In genomic region chr15:45022871-45023658, GRCh38 we compare ENCODE assay signal across 8 cellular contexts. TPM values are rescaled to one million over a fixed set of nuclear protein-coding genes. Genes with fewer than 3 reads are reported as not detected.
DNase-seq lines count a peak whose midpoint lies in the region; ATAC-seq and TF ChIP-seq lines count a peak whose summit lies in the region.

TSS of gene SORD (plus strand) at chr15:45023195. CDS start at chr15:45023284, 89 bp downstream.

- H3K27ac Mint-ChIP-seq in activated naive CD8-positive, alpha-beta T cell treated with anti-CD3 and anti-CD28 coated beads for 36 hours: peak within 1 kb of the TSS; percentile 17

- H3K4me1 ChIP-seq in ovary (ENCODE audit: insufficient read depth) (peaks cover 4% of the 10 kb centered on the region), thyroid gland (peaks cover 19 to 32% of the 10 kb centered on the region in 2 donors)

- no peaks in the 10 kb centered on the region for H3K9me3 Mint-ChIP-seq in activated naive CD8-positive, alpha-beta T cell treated with anti-CD3 and anti-CD28 coated beads for 36 hours

- H3K4me1 Mint-ChIP-seq in activated naive CD8-positive, alpha-beta T cell treated with anti-CD3 and anti-CD28 coated beads for 36 hours: peaks cover 35% of the 10 kb centered on the region

- H3K4me3 ChIP-seq in ovary (peak within 1 kb of the TSS; percentile 84), thyroid gland (replicated peaks in 1 of 3) (peak within 1 kb of the TSS; percentile 76 to 88 (median 82))

- TF ChIP-seq POLR2A in ovary (IDR thresholded peaks at IDR 0.05) (no peak), thyroid gland (IDR thresholded peaks at IDR 0.05) (peak; percentile 57 to 97)

- no peak for TF ChIP-seq EP300 in ovary (IDR thresholded peaks at IDR 0.05)

- peak within 1 kb of the TSS; percentile 84 for H3K4me3 Mint-ChIP-seq in activated naive CD8-positive, alpha-beta T cell treated with anti-CD3 and anti-CD28 coated beads for 36 hours

- TF ChIP-seq CTCF in GM10248 (IDR thresholded peaks at IDR 0.05; ENCODE audit: control extremely low read depth, extremely low read depth, low read depth, missing control alignments) (no peak), ovary (IDR thresholded peaks at IDR 0.05) (no peak), thyroid gland (IDR thresholded peaks at IDR 0.05) (no peak)

- peak within 1 kb of the TSS in 1 of 2 donors; percentile 51 for H3K27ac ChIP-seq in ovary
- H3K27ac ChIP-seq in thyroid gland: peak within 1 kb of the TSS; percentile 71 to 86 (median 84)

- peak; percentile 98 for DNase-seq in GM10248 (ENCODE audit: extremely low spot score)
- DNase-seq in NCI-H1092 (lab: John Stamatoyannopoulos, UW): peak; percentile 82
- peak; percentile 67 for DNase-seq in SKM-1 (lab: John Stamatoyannopoulos, UW; ENCODE audit: unreplicated experiment)
- peak; percentile 92 for DNase-seq in activated naive CD8-positive, alpha-beta T cell treated with anti-CD3 and anti-CD28 coated beads for 36 hours
- DNase-seq in Right ventricle myocardium inferior (ENCODE audit: missing footprints): peak; percentile 98
- DNase-seq in ovary: peak; percentile 87 to 94 (median 92)
- peak; percentile 97 to 98 for DNase-seq in thyroid gland

- H3K27me3 ChIP-seq in ovary (no peaks in the 10 kb centered on the region), thyroid gland (no peaks in the 10 kb centered on the region)

- intact Hi-C loops in Right ventricle myocardium inferior (cut with DNase I) (no loop called here), ovary (cut with DNase I) (no loop called here), thyroid gland (cut with DNase I) (no loop called here)

- peaks cover 11% of the 10 kb centered on the region for H3K36me3 Mint-ChIP-seq in activated naive CD8-positive, alpha-beta T cell treated with anti-CD3 and anti-CD28 coated beads for 36 hours

- ATAC-seq in HG02588 (IDR thresholded peaks at IDR 0.05; ENCODE audit: unreplicated experiment): peak; percentile 97
- ATAC-seq in Right ventricle myocardium inferior: peak; percentile 100

- H3K27me3 Mint-ChIP-seq in activated naive CD8-positive, alpha-beta T cell treated with anti-CD3 and anti-CD28 coated beads for 36 hours: peaks cover 19% of the 10 kb centered on the region

- H3K36me3 ChIP-seq in ovary (no peaks in the 10 kb centered on the region), thyroid gland (no peaks in the 10 kb centered on the region)

- POLR2A ChIA-PET in GM10248 (lab: Yijun Ruan, JAX): no interaction called here

- H3K9me3 ChIP-seq in ovary (no peaks in the 10 kb centered on the region), thyroid gland (no peaks in the 10 kb centered on the region)

- WGBS in ovary, 3 donors: 1 to 3% (median 2%) methylated on average over 45 to 48 of the region's 48 CpGs
- 3 to 7% methylated on average over 19 to 36 of the region's 48 CpGs for WGBS in thyroid gland, 2 donors

- CTCF ChIA-PET in GM10248 (lab: Yijun Ruan, JAX): interaction anchor here (0.6 to 3.2 kb wide), 4 partner anchors 13 to 95 kb away, joined by 3 to 15 read pairs (median 6); no protein-coding TSS in a partner anchor

RNA-seq across cellular contexts. Expression of gene SORD, which starts in this region (rescaled TPM):
- 10 to 100 TPM; 36.0 to 36.9 TPM for total RNA-seq in activated naive CD8-positive, alpha-beta T cell treated with anti-CD3 and anti-CD28 coated beads for 36 hours
- 11.2 TPM for total RNA-seq in Right ventricle myocardium inferior
- total RNA-seq in ovary: 10 to 100 TPM in 3 of 7 donors, 1 to 10 TPM in 4; 3.9 to 10.4 (median 8.3) TPM
- polyA plus RNA-seq in ovary: 10 to 100 TPM in 1 of 2 donors, 1 to 10 TPM in 1; 4.3 to 25.0 TPM
- total RNA-seq in thyroid gland: 100 to 1,000 TPM; 241 to 831 (median 477) TPM

Comparison
In these comparisons a context has a peak if more than half of its experiments do, and no peak if none do; other contexts are left out.
1. RNA of gene SORD (total RNA-seq): 241 to 831 TPM in thyroid gland; 36.0 to 36.9 TPM in activated naive CD8-positive, alpha-beta T cell treated with anti-CD3 and anti-CD28 coated beads for 36 hours, 11.2 TPM in Right ventricle myocardium inferior (single experiment) and 3.9 to 10.4 TPM in ovary; every median in the first group is over 4 times any median in the second.
2. Peak in every context shown above with its lines, with median percentiles within 50 percentile points of each other: DNase-seq.